ENCODE assay signal across 17 cellular contexts in genomic region chr11:9980931-9981330, GRCh38.
"Had no signal": no experiment of that assay in that cellular context is flagged by ENCODE, and none has a peak within 500 bp of the region (broad histone marks: within the 10 kb centered on the region; RNA-seq: fewer than 3 reads in every experiment).

No MANE protein-coding gene starts in this region.

- H3K9me3 ChIP-seq: colonic mucosa, stomach, thoracic aorta had no signal

- H3K4me3 Mint-ChIP-seq: naive thymus-derived CD4-positive, alpha-beta T cell; nephron progenitor cell had no signal

- FAIRE-seq: endothelial cell of umbilical vein had no signal

- H3K4me1 ChIP-seq: colonic mucosa had no signal

- ATAC-seq: left colon; naive thymus-derived CD4-positive, alpha-beta T cell; sciatic nerve had no signal

- H3K27me3 Mint-ChIP-seq: naive thymus-derived CD4-positive, alpha-beta T cell had no signal

- H3K27ac ChIP-seq: colonic mucosa, skin epidermis, stomach, thoracic aorta had no signal

- H3K9me3 Mint-ChIP-seq: naive thymus-derived CD4-positive, alpha-beta T cell had no signal

- DNase-seq: colonic mucosa; dermis blood vessel endothelial cell; erythroblast; foreskin melanocyte; head of caudate nucleus; hippocampal formation; left colon; naive thymus-derived CD4-positive, alpha-beta T cell; nephron progenitor cell; stimulated activated CD4-positive, alpha-beta T cell treated with anti-CD3 and anti-CD28 coated beads, Interleukin-12 subunit alpha, Interleukin-12 subunit beta, amount 100 ng/mL, for 4 hours; stomach; substantia nigra; trophoblast cell had no signal

- H3K4me3 ChIP-seq: colonic mucosa, skin epidermis, stomach, thoracic aorta had no signal

- H3K27ac Mint-ChIP-seq: nephron progenitor cell had no signal

- H3K36me3 ChIP-seq: colonic mucosa, thoracic aorta had no signal

- H3K27me3 ChIP-seq: colonic mucosa, stomach had no signal
